8 cellular contexts compared by ENCODE assay signal in the genomic region with DNA sequence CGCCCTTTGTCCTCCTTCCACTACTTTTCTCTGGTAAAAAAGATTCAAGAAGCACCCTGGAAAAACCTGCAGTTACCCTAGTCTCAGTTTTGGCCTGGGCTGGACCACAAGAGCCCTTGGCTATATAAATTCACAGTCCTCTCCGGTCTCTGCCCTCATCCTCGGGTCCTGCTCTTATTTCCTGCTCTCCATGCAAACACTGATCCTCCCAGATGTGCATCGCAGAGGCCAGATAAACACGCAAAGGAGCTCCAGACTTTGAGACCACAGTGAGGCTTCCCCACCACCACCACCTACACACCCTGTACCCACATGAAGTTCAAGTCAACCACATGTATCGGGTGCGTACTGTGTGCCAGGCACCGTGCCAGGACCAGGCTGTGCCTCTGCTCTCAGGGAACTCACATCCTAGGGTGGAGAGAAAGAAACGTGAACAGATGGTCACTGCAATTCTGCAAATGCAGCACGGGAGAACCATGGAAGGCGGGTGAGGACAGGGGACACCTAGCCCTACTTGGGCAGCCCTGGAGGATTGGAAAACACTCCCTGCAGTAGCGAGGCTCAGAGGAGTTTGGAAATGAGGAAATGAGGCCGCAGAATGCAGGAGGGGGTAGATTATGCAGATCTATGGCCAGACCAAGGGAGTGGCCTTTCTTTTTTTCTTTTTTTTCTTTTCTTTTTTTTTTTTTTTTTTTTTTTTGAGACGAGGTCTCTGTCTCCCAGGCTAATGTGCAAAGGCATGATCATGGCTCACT. TPM values are rescaled to one million over a fixed set of nuclear protein-coding genes. Genes with fewer than 3 reads are reported as not detected.
DNase-seq lines count a peak whose midpoint lies in the region; ATAC-seq lines count a peak whose summit lies in the region.

No MANE protein-coding gene starts in this region.

- H3K4me1 Mint-ChIP-seq in activated CD4-positive, alpha-beta memory T cell treated with anti-CD3 and anti-CD28 coated beads, Interleukin-2, amount 10 ng/mL, durations not matched to agents 7 days and 5 days = peaks cover 57% of the 10 kb centered on the region
- peaks cover 40 to 58% of the 10 kb centered on the region in 2 donors for H3K4me1 Mint-ChIP-seq in stimulated activated naive B cell treated with anti-CD40 and anti-IgM and Interleukin-4, amounts not matched to agents 10 μg/mL and 1 μg/mL and 100 μg/mL, for 72 hours

- peak overlapping the region; percentile 72 for H2AK5ac ChIP-seq in mesenchymal stem cell (ENCODE audit: low read length, severe bottlenecking)

- H3K4ac ChIP-seq in mesenchymal stem cell (ENCODE audit: low read depth in 1 of 2, low read length in 2 of 2) = peak overlapping the region; percentile 37 to 75

- no peaks in the 10 kb centered on the region for H3K9me3 ChIP-seq in mesenchymal stem cell (ENCODE audit: control insufficient read depth, low read length)

- peak overlapping the region; percentile 68 for H3K4me3 Mint-ChIP-seq in activated CD4-positive, alpha-beta memory T cell treated with anti-CD3 and anti-CD28 coated beads, Interleukin-2, amount 10 ng/mL, durations not matched to agents 7 days and 5 days
- peak overlapping the region; percentile 78 to 79 for H3K4me3 Mint-ChIP-seq in stimulated activated naive B cell treated with anti-CD40 and anti-IgM and Interleukin-4, amounts not matched to agents 10 μg/mL and 1 μg/mL and 100 μg/mL, for 72 hours

- peaks cover 22% of the 10 kb centered on the region for H3K79me1 ChIP-seq in mesenchymal stem cell (replicated peaks; ENCODE audit: low read length, poor library complexity, severe bottlenecking)

- no peak overlapping the region for H2BK5ac ChIP-seq in mesenchymal stem cell (ENCODE audit: low read depth, low read length, poor library complexity, severe bottlenecking)

- H3K36me3 Mint-ChIP-seq in activated CD4-positive, alpha-beta memory T cell treated with anti-CD3 and anti-CD28 coated beads, Interleukin-2, amount 10 ng/mL, durations not matched to agents 7 days and 5 days (ENCODE audit: low read depth) = peaks cover 33% of the 10 kb centered on the region
- H3K36me3 Mint-ChIP-seq in stimulated activated naive B cell treated with anti-CD40 and anti-IgM and Interleukin-4, amounts not matched to agents 10 μg/mL and 1 μg/mL and 100 μg/mL, for 72 hours = peaks cover 20 to 23% of the 10 kb centered on the region in 2 donors

- POLR2A ChIA-PET in activated CD4-positive, alpha-beta memory T cell treated with anti-CD3 and anti-CD28 coated beads, Interleukin-2, amount 10 ng/mL, durations not matched to agents 7 days and 5 days (lab: Charles Lee) = interaction anchor here (0.6 to 6.0 kb wide), 9 partner anchors 7 to 252 kb away, joined by 3 to 71 read pairs (median 4); a partner anchor contains a TSS

- H3K9me3 Mint-ChIP-seq in activated CD4-positive, alpha-beta memory T cell treated with anti-CD3 and anti-CD28 coated beads, Interleukin-2, amount 10 ng/mL, durations not matched to agents 7 days and 5 days = no peaks in the 10 kb centered on the region
- no peaks in the 10 kb centered on the region for H3K9me3 Mint-ChIP-seq in stimulated activated naive B cell treated with anti-CD40 and anti-IgM and Interleukin-4, amounts not matched to agents 10 μg/mL and 1 μg/mL and 100 μg/mL, for 72 hours

- H3K4me1 ChIP-seq in mesenchymal stem cell (ENCODE audit: control insufficient read depth, insufficient read depth, low read depth, low read length) = peaks cover 26% of the 10 kb centered on the region

- H3K14ac ChIP-seq in mesenchymal stem cell (ENCODE audit: low read length in 2 of 2) = peak overlapping the region in 1 of 2 experiments; percentile 14

- H3K23ac ChIP-seq in mesenchymal stem cell (ENCODE audit: low read length in 2 of 2) = no peak overlapping the region

- peak overlapping the region; percentile 89 for H3K9ac ChIP-seq in mesenchymal stem cell (ENCODE audit: low read length)

- peak overlapping the region; percentile 86 for H3K27ac Mint-ChIP-seq in activated CD4-positive, alpha-beta memory T cell treated with anti-CD3 and anti-CD28 coated beads, Interleukin-2, amount 10 ng/mL, durations not matched to agents 7 days and 5 days
- H3K27ac Mint-ChIP-seq in stimulated activated naive B cell treated with anti-CD40 and anti-IgM and Interleukin-4, amounts not matched to agents 10 μg/mL and 1 μg/mL and 100 μg/mL, for 72 hours = peak overlapping the region; percentile 72

- peaks cover 27 to 37% of the 10 kb centered on the region in 2 experiments for H3K36me3 ChIP-seq in mesenchymal stem cell (ENCODE audit: control insufficient read depth in 1 of 2, insufficient read depth in 2 of 2, low read depth in 1 of 2, low read length in 2 of 2)

- peak overlapping the region; percentile 97 for H2BK15ac ChIP-seq in mesenchymal stem cell (ENCODE audit: low read depth, poor library complexity, severe bottlenecking)

- H2BK120ac ChIP-seq in mesenchymal stem cell (ENCODE audit: low read depth, low read length) = peak overlapping the region; percentile 68

- H3K27me3 ChIP-seq in mesenchymal stem cell (ENCODE audit: control insufficient read depth in 1 of 2, insufficient read depth in 1 of 2, low read length in 2 of 2) = peaks cover 0 to under 1% of the 10 kb centered on the region in 2 experiments

- CTCF ChIA-PET in activated CD4-positive, alpha-beta memory T cell treated with anti-CD3 and anti-CD28 coated beads, Interleukin-2, amount 10 ng/mL, durations not matched to agents 7 days and 5 days (lab: Charles Lee) = interaction anchor here (0.8 to 3.3 kb wide), 6 partner anchors 11 to 135 kb away, joined by 3 to 21 read pairs (median 4); no protein-coding TSS in a partner anchor

- peak overlapping the region; percentile 75 for H4K91ac ChIP-seq in mesenchymal stem cell (ENCODE audit: low read length)

- DNase-seq in Ammon's horn (ENCODE audit: low spot score) (peak; percentile 77), NCI-H446 treated with DMSO at 0.1 percent for 48 hours (lab: John Stamatoyannopoulos, UW) (peak; percentile 65), mesenchymal stem cell (peak; percentile 60), islet precursor cell (no peak)
- DNase-seq in activated CD4-positive, alpha-beta memory T cell treated with anti-CD3 and anti-CD28 coated beads, Interleukin-2, amount 10 ng/mL, durations not matched to agents 7 days and 5 days = peak; percentile 67
- DNase-seq in effector CD4-positive, alpha-beta T cell = peak; percentile 52
- DNase-seq in stimulated activated naive B cell treated with anti-CD40 and anti-IgM and Interleukin-4, amounts not matched to agents 10 μg/mL and 1 μg/mL and 100 μg/mL, for 72 hours = peak; percentile 51

- H3K4me2 ChIP-seq in mesenchymal stem cell (ENCODE audit: low read length, poor library complexity, severe bottlenecking) = peak overlapping the region; percentile 83

- peak overlapping the region; percentile 72 for H2AFZ ChIP-seq in mesenchymal stem cell (ENCODE audit: low read depth, low read length)

- no peaks in the 10 kb centered on the region for H3K27me3 Mint-ChIP-seq in activated CD4-positive, alpha-beta memory T cell treated with anti-CD3 and anti-CD28 coated beads, Interleukin-2, amount 10 ng/mL, durations not matched to agents 7 days and 5 days
- no peaks in the 10 kb centered on the region for H3K27me3 Mint-ChIP-seq in stimulated activated naive B cell treated with anti-CD40 and anti-IgM and Interleukin-4, amounts not matched to agents 10 μg/mL and 1 μg/mL and 100 μg/mL, for 72 hours

- H3K4me3 ChIP-seq in mesenchymal stem cell (ENCODE audit: insufficient read depth in 1 of 2, low read depth in 1 of 2, low read length in 2 of 2) = peak overlapping the region in 1 of 2 experiments; percentile 65

- H3K18ac ChIP-seq in mesenchymal stem cell (ENCODE audit: low read depth in 1 of 2, low read length in 2 of 2) = peak overlapping the region; percentile 63 to 65

- peak overlapping the region; percentile 99 for H4K8ac ChIP-seq in mesenchymal stem cell (ENCODE audit: low read length)

- H2BK12ac ChIP-seq in mesenchymal stem cell (ENCODE audit: low read length in 2 of 2) = peak overlapping the region; percentile 55 to 65

- H3K27ac ChIP-seq in mesenchymal stem cell (ENCODE audit: low read length, poor library complexity, severe bottlenecking) = peak overlapping the region; percentile 52

- 53% methylated on average over 12 of the region's 14 CpGs for WGBS in mesenchymal stem cell

- ATAC-seq in GM21529 (IDR thresholded peaks at IDR 0.05; ENCODE audit: unreplicated experiment) = peak; percentile 2
- ATAC-seq in stimulated activated naive B cell treated with anti-CD40 and anti-IgM and Interleukin-4, amounts not matched to agents 10 μg/mL and 1 μg/mL and 100 μg/mL, for 72 hours (replicated peaks) = peak; percentile 51 to 62

RNA-seq across cellular contexts. Expression of a gene that starts 7.5 kb away (rescaled TPM):
- 100 to 1,000 TPM; 203 to 205 TPM for total RNA-seq in activated CD4-positive, alpha-beta memory T cell treated with anti-CD3 and anti-CD28 coated beads, Interleukin-2, amount 10 ng/mL, durations not matched to agents 7 days and 5 days
- polyA plus RNA-seq in mesenchymal stem cell (2013, experiment 1 of 2) = 65.2 TPM
- polyA plus RNA-seq in mesenchymal stem cell (2013, experiment 2 of 2) = 63.8 TPM

RNA-seq across cellular contexts. Expression of a gene that starts 11.8 kb away (rescaled TPM):
- total RNA-seq in activated CD4-positive, alpha-beta memory T cell treated with anti-CD3 and anti-CD28 coated beads, Interleukin-2, amount 10 ng/mL, durations not matched to agents 7 days and 5 days = not detected
- polyA plus RNA-seq in mesenchymal stem cell (2013, experiment 1 of 2) = not detected
- under 0.01 TPM for polyA plus RNA-seq in mesenchymal stem cell (2013, experiment 2 of 2)

RNA-seq across cellular contexts. Expression of a gene that starts 25.1 kb away (rescaled TPM):
- under 1 TPM; 0.13 to 0.25 TPM for total RNA-seq in activated CD4-positive, alpha-beta memory T cell treated with anti-CD3 and anti-CD28 coated beads, Interleukin-2, amount 10 ng/mL, durations not matched to agents 7 days and 5 days
- polyA plus RNA-seq in mesenchymal stem cell (2013, experiment 1 of 2) = 0.10 TPM
- 0.10 TPM for polyA plus RNA-seq in mesenchymal stem cell (2013, experiment 2 of 2)

RNA-seq across cellular contexts. Expression of a gene that starts 50.5 kb away (rescaled TPM):
- not detected for total RNA-seq in activated CD4-positive, alpha-beta memory T cell treated with anti-CD3 and anti-CD28 coated beads, Interleukin-2, amount 10 ng/mL, durations not matched to agents 7 days and 5 days
- polyA plus RNA-seq in mesenchymal stem cell (2013, experiment 1 of 2) = not detected
- polyA plus RNA-seq in mesenchymal stem cell (2013, experiment 2 of 2) = not detected
